9 cellular contexts compared by ENCODE assay signal in genomic region chr17:45440161-45440859, GRCh38. TPM values are rescaled to one million over a fixed set of nuclear protein-coding genes. Genes with fewer than 3 reads are reported as not detected.
DNase-seq lines count a peak whose midpoint lies in the region; ATAC-seq, FAIRE-seq and TF ChIP-seq lines count a peak whose summit lies in the region.
"Had no signal": no experiment of that assay in that cellular context is flagged by ENCODE, and none has a peak within 500 bp of the region (broad histone marks: within the 10 kb centered on the region; RNA-seq: fewer than 3 reads in every experiment).

No MANE protein-coding gene starts in this region.

- H2AFZ ChIP-seq in K562 (ENCODE audit: low read depth, low read length), result no peak overlapping the region

- H3K36me3 Mint-ChIP-seq in naive thymus-derived CD8-positive, alpha-beta T cell, result peaks cover 0 to 24% (median 0%) of the 10 kb centered on the region in 3 donors

- no peaks in the 10 kb centered on the region for H3K27me3 Mint-ChIP-seq in naive thymus-derived CD8-positive, alpha-beta T cell

- ATAC-seq in K562, result peak; percentile 40; the same call in 1 of the 3 replicates
- no peak for ATAC-seq in naive thymus-derived CD8-positive, alpha-beta T cell
- ATAC-seq in left lobe of liver, result no peak
- ATAC-seq in right cardiac atrium, result no peak

- 45% methylated on average over 10 of the region's 10 CpGs for WGBS in K562 (ENCODE audit: insufficient coverage, low coverage, missing lambda C conversion rate)
- 77% methylated on average over 10 of the region's 10 CpGs for WGBS in right cardiac atrium

- H3K4me1 ChIP-seq in K562 (replicated peaks in 1 of 2; ENCODE audit: control insufficient read depth in 2 of 2, insufficient read depth in 2 of 2, low read length in 2 of 2), result peaks cover 0 to 12% of the 10 kb centered on the region in 2 experiments; a peak in 2 of 5 replicates
- H3K4me1 ChIP-seq in right cardiac atrium (ENCODE audit: control insufficient read depth, insufficient read depth, low read length), result no peaks in the 10 kb centered on the region

- peak; percentile 84 for FAIRE-seq in GM12892 (lab: Jason Lieb, UNC)
- no peak for FAIRE-seq in K562 (lab: Jason Lieb, UNC)

- no peak for TF ChIP-seq CTCF in K562 (IDR thresholded peaks at IDR 0.05 in 2 of 3, conservative IDR thresholded peaks at IDR 0.05 in 1 of 3; ENCODE audit: insufficient read depth in 2 of 3, low read depth in 1 of 3, low read length in 3 of 3)

- no peak for TF ChIP-seq RAD21 in K562 (CRISPR knock-in tag; conservative IDR thresholded peaks at IDR 0.05 in 1 of 2, IDR thresholded peaks at IDR 0.05 in 1 of 2)

- DNase-seq in GM12892 (ENCODE audit: insufficient read length), result no peak
- peak; percentile 4 for DNase-seq in NCI-H1436 treated with DMSO at 0.1 percent for 48 hours (lab: John Stamatoyannopoulos, UW)
- peak in 2 of 4 experiments; percentile 18 to 21 for DNase-seq in K562 (ENCODE audit: extremely low read depth in 1 of 4, low spot score in 3 of 4)
- DNase-seq in naive thymus-derived CD8-positive, alpha-beta T cell, result peak in 1 of 10 donors; percentile 10
- DNase-seq in medulla oblongata (ENCODE audit: extremely low spot score), result no peak
- DNase-seq in NCI-H1092 (lab: John Stamatoyannopoulos, UW), result no peak
- DNase-seq in left lobe of liver (ENCODE audit: low spot score), result no peak
- DNase-seq in right cardiac atrium, result no peak
- DNase-seq: activated T-cell treated with anti-CD3 and anti-CD28 coated beads for 4 hours had no signal

- H3K79me2 ChIP-seq in K562 (ENCODE audit: control insufficient read depth, insufficient read depth, low read length), result no peaks in the 10 kb centered on the region

- H3K36me3 ChIP-seq in K562 (ENCODE audit: control insufficient read depth, insufficient read depth, low read length), result 0 out of 3 replicates have a peak, but pooled peaks cover 5% of the 10 kb centered on the region

- intact Hi-C loops in K562 (cut with micrococcal nuclease) (no loop called here), right cardiac atrium (cut with DNase I) (no loop called here)

- POLR2A ChIA-PET in K562 (lab: Yijun Ruan, JAX), result interaction anchor here (0.5 kb wide), 1 partner anchor 331 kb away, joined by 3 read pairs; no protein-coding TSS in a partner anchor
- POLR2A ChIA-PET in naive thymus-derived CD8-positive, alpha-beta T cell (lab: Charles Lee), result interaction anchor here (0.6 to 0.7 kb wide), 2 partner anchors 277 to 1314 kb away, joined by 3 to 4 read pairs; no protein-coding TSS in a partner anchor

- CTCF ChIA-PET in K562 (lab: Yijun Ruan, JAX; ENCODE audit: low intra/inter-chr PET ratio), result no interaction called here

- no peak for TF ChIP-seq POLR2A in GM12892 (IDR thresholded peaks at IDR 0.05; ENCODE audit: low read depth, low read length)
- TF ChIP-seq POLR2A in K562 (conservative IDR thresholded peaks at IDR 0.05), result no peak

- no peak overlapping the region for H3K27ac ChIP-seq in K562 (ENCODE audit: extremely low read depth, low read depth, low read length)
- no peak overlapping the region for H3K27ac ChIP-seq in right cardiac atrium (ENCODE audit: low read length)

- H3K27me3 ChIP-seq in K562 (ENCODE audit: control insufficient read depth in 2 of 2, insufficient read depth in 2 of 2, low read length in 2 of 2) (no peaks in the 10 kb centered on the region), right cardiac atrium (ENCODE audit: control insufficient read depth, insufficient read depth) (no peaks in the 10 kb centered on the region)

- H3K4me2 ChIP-seq in K562 (ENCODE audit: insufficient read depth, low read length), result no peak overlapping the region

- no peak overlapping the region for H3K9ac ChIP-seq in K562 (ENCODE audit: insufficient read depth in 1 of 2, low read depth in 2 of 2, low read length in 2 of 2)

- H3K4me3 Mint-ChIP-seq in naive thymus-derived CD8-positive, alpha-beta T cell, result no peak overlapping the region

- in situ Hi-C loops in K562 (cut with MboI), result loop anchor here (25.0 kb wide), 1 partner anchor 1072 kb away; the partner anchor contains the start of gene LRRC37A2

- BruUV-seq in K562 (replicated peaks; lab: Mats Ljungman, UMichigan), result no TSS peak

- no peaks in the 10 kb centered on the region for H3K9me1 ChIP-seq in K562 (ENCODE audit: control insufficient read depth, insufficient read depth, low read length)

- peaks cover 4 to 14% (median 6%) of the 10 kb centered on the region in 4 donors for H3K4me1 Mint-ChIP-seq in naive thymus-derived CD8-positive, alpha-beta T cell

- peak overlapping the region in 6 of 10 donors; percentile 19 to 93 (median 48) for H3K27ac Mint-ChIP-seq in naive thymus-derived CD8-positive, alpha-beta T cell

- no peaks in the 10 kb centered on the region for H3K9me3 Mint-ChIP-seq in naive thymus-derived CD8-positive, alpha-beta T cell

- no peaks in the 10 kb centered on the region for H4K20me1 ChIP-seq in K562 (replicated peaks; ENCODE audit: control insufficient read depth, insufficient read depth, low read length)

- no peak for TF ChIP-seq EP300 in K562 (IDR thresholded peaks at IDR 0.05; ENCODE audit: low read length)

- no peaks in the 10 kb centered on the region for H3K9me3 ChIP-seq in K562 (replicated peaks; ENCODE audit: control insufficient read depth, insufficient read depth, low read depth, low read length)
- H3K9me3 ChIP-seq in right cardiac atrium (ENCODE audit: control insufficient read depth, low read length), result no peaks in the 10 kb centered on the region

- H3K4me3 ChIP-seq in K562 (no peak overlapping the region), right cardiac atrium (ENCODE audit: low read length) (no peak overlapping the region)

TF ChIP-seq in K562, 482 proteins besides CTCF, POLR2A, EP300 and RAD21 (continues in another document):
- TF ChIP-seq XRCC4 (IDR thresholded peaks at IDR 0.05; ENCODE audit: extremely low read depth, insufficient read depth, insufficient read length), result no peak
- no peak for TF ChIP-seq ZNF511 (CRISPR knock-in tag; IDR thresholded peaks at IDR 0.05)
- TF ChIP-seq ZNF696 (CRISPR knock-in tag; conservative IDR thresholded peaks at IDR 0.05), result no peak
- TF ChIP-seq STAT5B (CRISPR knock-in tag; IDR thresholded peaks at IDR 0.05), result no peak

RNA-seq across cellular contexts. Expression of gene ARHGAP27, which starts 7.6 kb away (rescaled TPM):
- 10.4 TPM for polyA plus RNA-seq in GM12892 (2012; ENCODE audit: missing spikeins)
- total RNA-seq in K562 (2011; cell fraction: chromatin; rRNA removed; ENCODE audit: low replicate concordance), result 9.9 and 43.4 TPM in 2 replicates
- 15.5 and 24.8 TPM in 2 replicates for total RNA-seq in K562 (2011; cell fraction: nucleolus; rRNA removed)
- 11.3 and 12.3 TPM in 2 replicates for total RNA-seq in K562 (2011; cell fraction: nucleoplasm; rRNA removed)
- total RNA-seq in K562 (2014; rRNA removed), result 2.7 and 3.4 TPM in 2 replicates
- 0.64 and 1.1 TPM in 2 replicates for total RNA-seq in K562 (2014; rRNA removed; fragmentation: Illumina TruSeq; extraction: Trizol)
- total RNA-seq in K562 (2015; rRNA removed; fragmentation: Illumina TruSeq; extraction: Trizol), result 1.2 and 2.1 TPM in 2 replicates
- 3.0 and 3.7 TPM in 2 replicates for total RNA-seq in K562 (2021)
- 4.6 and 6.0 TPM in 2 replicates for polyA plus RNA-seq in K562 (2011; rRNA removed)
- 3.5 and 9.2 TPM in 2 replicates for polyA plus RNA-seq in K562 (2011; cell fraction: cytosol; rRNA removed)
- polyA plus RNA-seq in K562 (2011; cell fraction: nucleus; rRNA removed), result 43.0 and 76.4 TPM in 2 replicates
- polyA plus RNA-seq in K562 (2012), result 1.8 and 4.2 TPM in 2 replicates
- 1.8 and 1.9 TPM in 2 replicates for polyA plus RNA-seq in K562 (2014; fragmentation: Illumina TruSeq; extraction: Trizol)
- under 1 TPM; 0.04 to 0.06 TPM for polyA plus RNA-seq in K562 (2014; fragmentation: Nextera tagmentation; extraction: Ambion mirVana)
- polyA plus RNA-seq in K562 (2014; rRNA removed), result 2.9 and 3.8 TPM in 2 replicates
- 2.3 and 2.8 TPM in 2 replicates for polyA minus RNA-seq in K562 (2011; rRNA and poly(A)+ RNA removed)
- polyA minus RNA-seq in K562 (2011; cell fraction: cytosol; rRNA and poly(A)+ RNA removed), result 3.5 and 3.8 TPM in 2 replicates
- polyA minus RNA-seq in K562 (2011; cell fraction: nucleus; rRNA and poly(A)+ RNA removed), result 10.3 and 16.0 TPM in 2 replicates
- 100 to 1,000 TPM; 101 to 102 TPM for total RNA-seq in naive thymus-derived CD8-positive, alpha-beta T cell
- polyA plus RNA-seq in naive thymus-derived CD8-positive, alpha-beta T cell, result 10 to 100 TPM; 17.3 to 31.1 (median 19.8) TPM
- total RNA-seq in left lobe of liver, result 6.5 TPM
- total RNA-seq in right cardiac atrium, result 10 to 100 TPM; 25.1 to 32.0 (median 28.1) TPM
- polyA plus RNA-seq in right cardiac atrium, result 26.8 TPM

RNA-seq across cellular contexts. Expression of gene PLEKHM1, which starts 50.2 kb away (rescaled TPM):
- 7.6 TPM for polyA plus RNA-seq in GM12892 (2012; ENCODE audit: missing spikeins)
- total RNA-seq in K562 (2011; cell fraction: chromatin; rRNA removed; ENCODE audit: low replicate concordance), result 46.6 and 80.6 TPM in 2 replicates
- total RNA-seq in K562 (2011; cell fraction: nucleolus; rRNA removed), result 31.8 and 34.4 TPM in 2 replicates
- 47.3 and 54.0 TPM in 2 replicates for total RNA-seq in K562 (2011; cell fraction: nucleoplasm; rRNA removed)
- total RNA-seq in K562 (2014; rRNA removed) (5.4 and 6.2 TPM in 2 replicates), K562 (2014; rRNA removed; fragmentation: Illumina TruSeq; extraction: Trizol) (4.0 and 4.8 TPM in 2 replicates), K562 (2015; rRNA removed; fragmentation: Illumina TruSeq; extraction: Trizol) (5.8 and 6.0 TPM in 2 replicates), K562 (2021) (16.8 and 23.3 TPM in 2 replicates), left lobe of liver (23.7 TPM), right cardiac atrium (10 to 100 TPM; 26.3 to 31.0 (median 29.4) TPM)
- polyA plus RNA-seq in K562 (2011; rRNA removed) (8.4 and 10.7 TPM in 2 replicates), K562 (2014; fragmentation: Illumina TruSeq; extraction: Trizol) (9.0 and 10.8 TPM in 2 replicates), K562 (2014; fragmentation: Nextera tagmentation; extraction: Ambion mirVana) (under 1 TPM; 0.13 to 0.37 TPM), K562 (2014; rRNA removed) (5.7 and 12.4 TPM in 2 replicates), right cardiac atrium (11.9 TPM)
- polyA plus RNA-seq in K562 (2011; cell fraction: cytosol; rRNA removed), result 5.5 and 11.7 TPM in 2 replicates
- polyA plus RNA-seq in K562 (2011; cell fraction: nucleus; rRNA removed), result 13.9 and 31.7 TPM in 2 replicates
- polyA plus RNA-seq in K562 (2012), result 11.9 and 27.8 TPM in 2 replicates
- polyA minus RNA-seq in K562 (2011; rRNA and poly(A)+ RNA removed), result 22.7 and 26.7 TPM in 2 replicates
- 22.3 and 23.7 TPM in 2 replicates for polyA minus RNA-seq in K562 (2011; cell fraction: cytosol; rRNA and poly(A)+ RNA removed)
- polyA minus RNA-seq in K562 (2011; cell fraction: nucleus; rRNA and poly(A)+ RNA removed), result 12.0 and 19.0 TPM in 2 replicates
- total RNA-seq in naive thymus-derived CD8-positive, alpha-beta T cell, result 10 to 100 TPM; 78.0 to 92.7 TPM
- 10 to 100 TPM; 12.4 to 14.7 (median 12.8) TPM for polyA plus RNA-seq in naive thymus-derived CD8-positive, alpha-beta T cell
